17 cellular contexts compared by ENCODE assay signal in genomic region chr3:9780920-9781319, GRCh38. TPM values are rescaled to one million over a fixed set of nuclear protein-coding genes. Genes with fewer than 3 reads are reported as not detected.
DNase-seq lines count a peak whose midpoint lies in the region; ATAC-seq and TF ChIP-seq lines count a peak whose summit lies in the region.
"Had no signal": no experiment of that assay in that cellular context is flagged by ENCODE, and none has a peak within 500 bp of the region (broad histone marks: within the 10 kb centered on the region; RNA-seq: fewer than 3 reads in every experiment).

No MANE protein-coding gene starts in this region.

- H3K9me3 ChIP-seq in Peyer's patch, result no peaks in the 10 kb centered on the region
- no peaks in the 10 kb centered on the region for H3K9me3 ChIP-seq in breast epithelium
- H3K9me3 ChIP-seq: A549, colonic mucosa had no signal

- no peak overlapping the region for H3K4me3 ChIP-seq in Peyer's patch
- no peak overlapping the region for H3K4me3 ChIP-seq in skin epidermis
- no peak overlapping the region for H3K4me3 ChIP-seq in breast epithelium
- H3K4me3 ChIP-seq: A549, colonic mucosa, PC-9 had no signal

- DNase-seq in activated CD4-positive, alpha-beta T cell treated with anti-CD3 and anti-CD28 coated beads, Interleukin-2, amount 10 ng/mL, durations not matched to agents 7 days and 5 days, result no peak
- DNase-seq in activated CD4-positive, alpha-beta T cell treated with anti-CD3 and anti-CD28 coated beads for 1 hour, result no peak
- DNase-seq in Peyer's patch, result no peak
- no peak for DNase-seq in central memory CD8-positive, alpha-beta T cell (ENCODE audit: low spot score in 2 of 2)
- DNase-seq in breast epithelium (ENCODE audit: low spot score in 2 of 2), result no peak
- no peak for DNase-seq in nucleus accumbens (lab: John Stamatoyannopoulos, UW)
- DNase-seq: colonic mucosa, IMR-90, NCI-H1417 treated with DMSO at 0.1 percent for 48 hours, NCI-H446 treated with DMSO at 0.1 percent for 48 hours, occipital lobe, PC-9, small intestine, substantia nigra had no signal

- H3K27me3 Mint-ChIP-seq in activated CD4-positive, alpha-beta T cell treated with anti-CD3 and anti-CD28 coated beads, Interleukin-2, amount 10 ng/mL, durations not matched to agents 7 days and 5 days, result no peaks in the 10 kb centered on the region
- H3K27me3 Mint-ChIP-seq in central memory CD8-positive, alpha-beta T cell, result no peaks in the 10 kb centered on the region

- H3K4me1 Mint-ChIP-seq in activated CD4-positive, alpha-beta T cell treated with anti-CD3 and anti-CD28 coated beads, Interleukin-2, amount 10 ng/mL, durations not matched to agents 7 days and 5 days, result peaks cover 54% of the 10 kb centered on the region
- peaks cover 53% of the 10 kb centered on the region for H3K4me1 Mint-ChIP-seq in central memory CD8-positive, alpha-beta T cell

- POLR2A ChIA-PET in activated CD4-positive, alpha-beta T cell treated with anti-CD3 and anti-CD28 coated beads, Interleukin-2, amount 10 ng/mL, durations not matched to agents 7 days and 5 days (lab: Charles Lee), result no interaction called here

- TF ChIP-seq CTCF in Peyer's patch (IDR thresholded peaks at IDR 0.05) (no peak), breast epithelium (IDR thresholded peaks at IDR 0.05) (no peak)

- no peaks in the 10 kb centered on the region for H3K9me3 Mint-ChIP-seq in activated CD4-positive, alpha-beta T cell treated with anti-CD3 and anti-CD28 coated beads, Interleukin-2, amount 10 ng/mL, durations not matched to agents 7 days and 5 days
- no peaks in the 10 kb centered on the region for H3K9me3 Mint-ChIP-seq in central memory CD8-positive, alpha-beta T cell

- peaks cover 51% of the 10 kb centered on the region for H3K36me3 Mint-ChIP-seq in activated CD4-positive, alpha-beta T cell treated with anti-CD3 and anti-CD28 coated beads, Interleukin-2, amount 10 ng/mL, durations not matched to agents 7 days and 5 days (ENCODE audit: low read depth)
- H3K36me3 Mint-ChIP-seq in central memory CD8-positive, alpha-beta T cell (ENCODE audit: insufficient read depth), result peaks cover 29% of the 10 kb centered on the region

- H3K4me1 ChIP-seq in Peyer's patch (peaks cover 10 to 31% (median 17%) of the 10 kb centered on the region in 4 donors), breast epithelium (no peaks in the 10 kb centered on the region)
- H3K4me1 ChIP-seq: A549, colonic mucosa had no signal

- CTCF ChIA-PET in activated CD4-positive, alpha-beta T cell treated with anti-CD3 and anti-CD28 coated beads, Interleukin-2, amount 10 ng/mL, durations not matched to agents 7 days and 5 days (lab: Charles Lee), result interaction anchor here (0.6 to 1.8 kb wide), 4 partner anchors 9 to 50 kb away, joined by 3 to 5 read pairs (median 4); no protein-coding TSS in a partner anchor

- H3K36me3 ChIP-seq in Peyer's patch, result peaks cover 0 to 59% (median 0%) of the 10 kb centered on the region in 3 donors
- peaks cover 7% of the 10 kb centered on the region for H3K36me3 ChIP-seq in breast epithelium
- H3K36me3 ChIP-seq: colonic mucosa had no signal

- TF ChIP-seq POLR2A in Peyer's patch (IDR thresholded peaks at IDR 0.05) (no peak), breast epithelium (IDR thresholded peaks at IDR 0.05) (no peak)

- ATAC-seq in central memory CD8-positive, alpha-beta T cell (replicated peaks; ENCODE audit: extremely low read depth, poor library complexity, severe bottlenecking), result no peak
- ATAC-seq in HG02623 (IDR thresholded peaks at IDR 0.05; ENCODE audit: unreplicated experiment), result no peak
- ATAC-seq: A549 had no signal

- intact Hi-C loops in breast epithelium (cut with DNase I; ENCODE audit: low total_unique reads), result no loop called here

- H3K27ac Mint-ChIP-seq in activated CD4-positive, alpha-beta T cell treated with anti-CD3 and anti-CD28 coated beads, Interleukin-2, amount 10 ng/mL, durations not matched to agents 7 days and 5 days, result peak overlapping the region; percentile 91
- peak overlapping the region; percentile 95 for H3K27ac Mint-ChIP-seq in central memory CD8-positive, alpha-beta T cell (ENCODE audit: low read depth)

- no peak overlapping the region for H3K4me3 Mint-ChIP-seq in activated CD4-positive, alpha-beta T cell treated with anti-CD3 and anti-CD28 coated beads, Interleukin-2, amount 10 ng/mL, durations not matched to agents 7 days and 5 days
- peak overlapping the region; percentile 71 for H3K4me3 Mint-ChIP-seq in central memory CD8-positive, alpha-beta T cell

- H3K27me3 ChIP-seq in Peyer's patch (no peaks in the 10 kb centered on the region), breast epithelium (no peaks in the 10 kb centered on the region)
- H3K27me3 ChIP-seq: colonic mucosa had no signal

- peak overlapping the region in 3 of 4 donors; percentile 34 to 68 (median 57) for H3K27ac ChIP-seq in Peyer's patch
- peak overlapping the region in 13 of 21 experiments; percentile 5 to 88 (median 56) for H3K27ac ChIP-seq in skin epidermis
- no peak overlapping the region for H3K27ac ChIP-seq in breast epithelium
- H3K27ac ChIP-seq: A549, colonic mucosa, PC-9 had no signal

RNA-seq across cellular contexts. Expression of gene CAMK1, which starts 11.2 kb away (rescaled TPM):
- total RNA-seq in activated CD4-positive, alpha-beta T cell treated with anti-CD3 and anti-CD28 coated beads, Interleukin-2, amount 10 ng/mL, durations not matched to agents 7 days and 5 days, result 10 to 100 TPM; 18.8 to 19.0 TPM
- total RNA-seq in Peyer's patch (10 to 100 TPM in 2 of 4 donors, 1 to 10 TPM in 2; 5.6 to 51.2 (median 10.4) TPM), breast epithelium (10 to 100 TPM; 25.2 to 58.7 (median 40.0) TPM)

RNA-seq across cellular contexts. Expression of gene TADA3, which starts 11.4 kb away (rescaled TPM):
- total RNA-seq in activated CD4-positive, alpha-beta T cell treated with anti-CD3 and anti-CD28 coated beads, Interleukin-2, amount 10 ng/mL, durations not matched to agents 7 days and 5 days, result 10 to 100 TPM; 77.6 to 82.3 TPM
- total RNA-seq in Peyer's patch (10 to 100 TPM; 38.0 to 63.6 (median 55.7) TPM), breast epithelium (10 to 100 TPM; 66.1 to 73.4 (median 70.1) TPM)

RNA-seq across cellular contexts. Expression of gene ARPC4, which starts 12.0 kb away (rescaled TPM):
- total RNA-seq in activated CD4-positive, alpha-beta T cell treated with anti-CD3 and anti-CD28 coated beads, Interleukin-2, amount 10 ng/mL, durations not matched to agents 7 days and 5 days, result 100 to 1,000 TPM; 258 to 299 TPM
- 100 to 1,000 TPM; 111 to 165 (median 135) TPM for total RNA-seq in Peyer's patch
- 100 to 1,000 TPM; 116 to 163 (median 117) TPM for total RNA-seq in breast epithelium

RNA-seq across cellular contexts. Expression of gene TTLL3, which starts 29.1 kb away (rescaled TPM):
- total RNA-seq in activated CD4-positive, alpha-beta T cell treated with anti-CD3 and anti-CD28 coated beads, Interleukin-2, amount 10 ng/mL, durations not matched to agents 7 days and 5 days, result 10 to 100 TPM; 51.1 to 55.3 TPM
- total RNA-seq in Peyer's patch, result 100 to 1,000 TPM in 3 of 4 donors, 10 to 100 TPM in 1; 42.4 to 594 (median 143) TPM
- 10 to 100 TPM; 63.1 to 76.7 (median 72.3) TPM for total RNA-seq in breast epithelium

RNA-seq across cellular contexts. Expression of gene OGG1, which starts 31.2 kb away (rescaled TPM):
- 10 to 100 TPM; 42.3 to 47.9 TPM for total RNA-seq in activated CD4-positive, alpha-beta T cell treated with anti-CD3 and anti-CD28 coated beads, Interleukin-2, amount 10 ng/mL, durations not matched to agents 7 days and 5 days
- total RNA-seq in Peyer's patch (100 to 1,000 TPM in 1 of 4 donors, 10 to 100 TPM in 3; 51.2 to 163 (median 74.1) TPM), breast epithelium (10 to 100 TPM; 21.3 to 33.4 (median 23.3) TPM)

Comparison
In these comparisons a context has a peak if more than half of its experiments do, and no peak if none do; other contexts are left out.
1. H3K27ac ChIP-seq: peak in Peyer's patch (3 of 4) and skin epidermis (13 of 21); none in breast epithelium (0 of 2).